Comparison of ENCODE assay signal across 27 cellular contexts in the genomic region with DNA sequence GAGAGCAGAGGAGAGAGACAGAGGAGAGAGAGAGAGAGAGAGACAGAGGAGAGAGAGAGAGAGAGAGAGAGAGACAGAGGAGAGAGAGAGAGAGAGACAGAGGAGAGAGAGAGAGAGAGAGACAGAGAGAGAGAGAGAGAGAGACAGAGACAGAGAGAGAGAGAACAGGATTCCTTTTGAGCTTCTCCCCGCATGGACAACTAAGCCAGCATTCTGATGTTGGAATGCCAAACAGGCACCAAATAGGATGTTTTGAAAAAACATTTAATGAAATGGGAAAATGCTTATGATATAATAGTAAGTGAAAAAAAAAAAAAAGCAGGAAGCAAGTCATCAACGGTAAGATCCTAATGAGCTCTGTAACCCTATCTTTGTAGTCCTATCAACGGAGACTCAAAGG.
DNase-seq lines count a peak whose midpoint lies in the region; ATAC-seq lines count a peak whose summit lies in the region.
"Had no signal": no experiment of that assay in that cellular context is flagged by ENCODE, and none has a peak within 500 bp of the region (broad histone marks: within the 10 kb centered on the region; RNA-seq: fewer than 3 reads in every experiment).

No MANE protein-coding gene starts in this region.

- H3K4me1 ChIP-seq in CD4-positive, CD25-positive, alpha-beta regulatory T cell (ENCODE audit: control insufficient read depth, insufficient read depth, low read length, poor library complexity, severe bottlenecking), result peaks cover 92% of the 10 kb centered on the region
- H3K4me1 ChIP-seq in CD8-positive, alpha-beta memory T cell (ENCODE audit: insufficient read depth, low read length), result peaks cover 92% of the 10 kb centered on the region
- H3K4me1 ChIP-seq in mesendoderm (ENCODE audit: control insufficient read depth, low read depth, low read length), result no peaks in the 10 kb centered on the region
- H3K4me1 ChIP-seq: esophagus muscularis mucosa, prostate gland, transverse colon had no signal

- no CpG with 5 or more reads among the region's 3 CpGs for WGBS in mesendoderm (ENCODE audit: extremely low coverage, insufficient coverage, low lambda C conversion rate)

- no peak overlapping the region for H2AK5ac ChIP-seq in mesendoderm (ENCODE audit: low read length)

- H3K4me1 Mint-ChIP-seq in CD4-positive, CD25-positive, alpha-beta regulatory T cell, result peaks cover 18 to 89% (median 52%) of the 10 kb centered on the region in 4 donors
- H3K4me1 Mint-ChIP-seq in CD8-positive, alpha-beta memory T cell, result peaks cover 78 to 94% (median 93%) of the 10 kb centered on the region in 3 donors
- H3K4me1 Mint-ChIP-seq in activated T-helper 17 cell treated with anti-CD3 and anti-CD28 coated beads, Interleukin-2, amount 50 U/mL, for 72 hours, result peaks cover 50% of the 10 kb centered on the region

- H3K27ac Mint-ChIP-seq in CD4-positive, CD25-positive, alpha-beta regulatory T cell, result peak overlapping the region; percentile 36 to 82 (median 82)
- H3K27ac Mint-ChIP-seq in CD8-positive, alpha-beta memory T cell, result peak overlapping the region in 6 of 8 donors; percentile 3 to 97 (median 69)
- peak overlapping the region; percentile 35 for H3K27ac Mint-ChIP-seq in activated T-helper 17 cell treated with anti-CD3 and anti-CD28 coated beads, Interleukin-2, amount 50 U/mL, for 72 hours
- H3K27ac Mint-ChIP-seq: GM23338 had no signal

- H3K79me1 ChIP-seq in mesendoderm (ENCODE audit: low read length), result no peaks in the 10 kb centered on the region

- H3K27ac ChIP-seq in CD4-positive, CD25-positive, alpha-beta regulatory T cell (ENCODE audit: insufficient read depth, low read length, poor library complexity, severe bottlenecking), result peak overlapping the region; percentile 48
- H3K27ac ChIP-seq in CD8-positive, alpha-beta memory T cell (ENCODE audit: low read depth, low read length), result no peak overlapping the region
- no peak overlapping the region for H3K27ac ChIP-seq in mesendoderm (ENCODE audit: low read depth, low read length)
- H3K27ac ChIP-seq: esophagus muscularis mucosa, heart left ventricle, prostate gland, transverse colon had no signal

- no peak overlapping the region for H3K4me3 Mint-ChIP-seq in CD4-positive, CD25-positive, alpha-beta regulatory T cell
- peak overlapping the region in 4 of 7 donors; percentile 6 to 69 (median 58) for H3K4me3 Mint-ChIP-seq in CD8-positive, alpha-beta memory T cell
- H3K4me3 Mint-ChIP-seq in activated T-helper 17 cell treated with anti-CD3 and anti-CD28 coated beads, Interleukin-2, amount 50 U/mL, for 72 hours, result no peak overlapping the region
- H3K4me3 Mint-ChIP-seq: CD14-positive monocyte, GM23338, naive B cell had no signal

- no peak overlapping the region for H3K4me3 ChIP-seq in CD4-positive, CD25-positive, alpha-beta regulatory T cell (ENCODE audit: low read depth, low read length)
- H3K4me3 ChIP-seq in CD8-positive, alpha-beta memory T cell (ENCODE audit: low read length), result no peak overlapping the region
- H3K4me3 ChIP-seq in mesendoderm (ENCODE audit: low read length), result no peak overlapping the region
- H3K4me3 ChIP-seq: esophagus muscularis mucosa, GM23338, heart left ventricle, prostate gland, transverse colon had no signal

- H3K27me3 Mint-ChIP-seq in CD4-positive, CD25-positive, alpha-beta regulatory T cell, result no peaks in the 10 kb centered on the region
- H3K27me3 Mint-ChIP-seq in CD8-positive, alpha-beta memory T cell, result no peaks in the 10 kb centered on the region
- H3K27me3 Mint-ChIP-seq in activated T-helper 17 cell treated with anti-CD3 and anti-CD28 coated beads, Interleukin-2, amount 50 U/mL, for 72 hours, result no peaks in the 10 kb centered on the region

- DNase-seq in CD4-positive, CD25-positive, alpha-beta regulatory T cell, result no peak
- no peak for DNase-seq in CD8-positive, alpha-beta memory T cell
- DNase-seq in mesendoderm, result no peak
- DNase-seq in Ammon's horn (ENCODE audit: low spot score), result no peak
- no peak for DNase-seq in NCI-H1105 (lab: John Stamatoyannopoulos, UW)
- DNase-seq in activated CD4-positive, alpha-beta T cell treated with anti-CD3 and anti-CD28 coated beads for 4 hours, result no peak
- DNase-seq: activated CD4-positive, alpha-beta T cell treated with anti-CD3 and anti-CD28 coated beads, Interleukin-2, amount 50 U/mL, for 48 hours; activated CD4-positive, CD25-positive, alpha-beta regulatory T cell; activated effector memory CD4-positive, alpha-beta T cell treated with Interleukin-2 at 50 U/mL for 16 hours; foreskin melanocyte; kidney; midbrain; naive B cell; NCI-H1092; NCI-H187; NCI-H446 treated with DMSO at 0.1 percent for 48 hours; NCI-H82; occipital lobe; SHP77 treated with DMSO at 0.1 percent for 48 hours; stimulated activated CD4-positive, alpha-beta T cell treated with anti-CD3 and anti-CD28 coated beads, Interleukin-4, amount 100 ng/mL, for 24 hours; transverse colon had no signal

- H3K27me3 ChIP-seq in CD4-positive, CD25-positive, alpha-beta regulatory T cell (ENCODE audit: control insufficient read depth, insufficient read depth, low read length), result no peaks in the 10 kb centered on the region
- no peaks in the 10 kb centered on the region for H3K27me3 ChIP-seq in CD8-positive, alpha-beta memory T cell (ENCODE audit: insufficient read depth, low read length, poor library complexity, severe bottlenecking)
- H3K27me3 ChIP-seq in mesendoderm (ENCODE audit: insufficient read depth, low read length, poor library complexity), result no peaks in the 10 kb centered on the region
- H3K27me3 ChIP-seq: esophagus muscularis mucosa, heart left ventricle, transverse colon had no signal

- no peak overlapping the region for H2BK120ac ChIP-seq in mesendoderm (ENCODE audit: low read depth, low read length)

- H3K79me2 ChIP-seq in mesendoderm (ENCODE audit: control insufficient read depth, insufficient read depth, low read length), result no peaks in the 10 kb centered on the region

- H3K9me3 Mint-ChIP-seq in CD4-positive, CD25-positive, alpha-beta regulatory T cell, result no peaks in the 10 kb centered on the region
- H3K9me3 Mint-ChIP-seq in CD8-positive, alpha-beta memory T cell, result no peaks in the 10 kb centered on the region
- no peaks in the 10 kb centered on the region for H3K9me3 Mint-ChIP-seq in activated T-helper 17 cell treated with anti-CD3 and anti-CD28 coated beads, Interleukin-2, amount 50 U/mL, for 72 hours
- H3K9me3 Mint-ChIP-seq: GM23338, naive B cell had no signal

- no peaks in the 10 kb centered on the region for H3K36me3 Mint-ChIP-seq in CD4-positive, CD25-positive, alpha-beta regulatory T cell
- peaks cover 0 to 2% (median 0%) of the 10 kb centered on the region in 3 donors for H3K36me3 Mint-ChIP-seq in CD8-positive, alpha-beta memory T cell
- H3K36me3 Mint-ChIP-seq in activated T-helper 17 cell treated with anti-CD3 and anti-CD28 coated beads, Interleukin-2, amount 50 U/mL, for 72 hours (ENCODE audit: low read depth), result no peaks in the 10 kb centered on the region

- no peaks in the 10 kb centered on the region for H3K36me3 ChIP-seq in CD4-positive, CD25-positive, alpha-beta regulatory T cell (ENCODE audit: control insufficient read depth, insufficient read depth, low read length)
- no peaks in the 10 kb centered on the region for H3K36me3 ChIP-seq in CD8-positive, alpha-beta memory T cell (ENCODE audit: insufficient read depth, low read length)
- H3K36me3 ChIP-seq in mesendoderm (ENCODE audit: control insufficient read depth, insufficient read depth, low read length), result no peaks in the 10 kb centered on the region
- H3K36me3 ChIP-seq: heart left ventricle, prostate gland, transverse colon had no signal

- no peak overlapping the region for H3K23ac ChIP-seq in mesendoderm (ENCODE audit: low read length)

- CTCF ChIA-PET in CD8-positive, alpha-beta memory T cell (lab: Charles Lee), result interaction anchor here (0.7 to 1.1 kb wide), 3 partner anchors 22 to 56 kb away, joined by 3 read pairs; no protein-coding TSS in a partner anchor

- no peak for ATAC-seq in CD4-positive, CD25-positive, alpha-beta regulatory T cell (ENCODE audit: low read depth in 2 of 2)
- no peak for ATAC-seq in activated T-helper 17 cell treated with anti-CD3 and anti-CD28 coated beads, Interleukin-2, amount 50 U/mL, for 72 hours (replicated peaks)
- ATAC-seq: GM23338 had no signal

- no peak overlapping the region for H3K4ac ChIP-seq in mesendoderm (ENCODE audit: low read depth, low read length)

- no peak overlapping the region for H2BK5ac ChIP-seq in mesendoderm (ENCODE audit: low read length)

- H3K18ac ChIP-seq in mesendoderm (ENCODE audit: low read length), result no peak overlapping the region

- no peak overlapping the region for H3K4me2 ChIP-seq in mesendoderm (ENCODE audit: low read length)
- H3K4me2 ChIP-seq: GM23338 had no signal

- peak overlapping the region; percentile 0 for H3K56ac ChIP-seq in mesendoderm (ENCODE audit: low read length)

- POLR2A ChIA-PET in CD8-positive, alpha-beta memory T cell (lab: Charles Lee), result interaction anchor here (0.7 to 0.9 kb wide), 3 partner anchors 49 to 106 kb away, joined by 3 to 5 read pairs (median 4); no protein-coding TSS in a partner anchor

- H2BK15ac ChIP-seq in mesendoderm (replicated peaks; ENCODE audit: low read depth), result no peak overlapping the region

- H4K5ac ChIP-seq in mesendoderm (ENCODE audit: low read length), result no peak overlapping the region

- no peak overlapping the region for H3K9ac ChIP-seq in mesendoderm (ENCODE audit: low read length)

- no peaks in the 10 kb centered on the region for H3K9me3 ChIP-seq in CD4-positive, CD25-positive, alpha-beta regulatory T cell (ENCODE audit: control insufficient read depth in 2 of 2, low read length in 2 of 2)
- no peaks in the 10 kb centered on the region for H3K9me3 ChIP-seq in CD8-positive, alpha-beta memory T cell (ENCODE audit: low read length)
- H3K9me3 ChIP-seq: esophagus muscularis mucosa, heart left ventricle, prostate gland, transverse colon had no signal

- no peak overlapping the region for H4K8ac ChIP-seq in mesendoderm (ENCODE audit: low read depth, low read length)

Comparison
In these comparisons a context has a peak if more than half of its experiments do, and no peak if none do; other contexts are left out.
1. H3K4me3 Mint-ChIP-seq: peak in CD8-positive, alpha-beta memory T cell (4 of 7); none in CD4-positive, CD25-positive, alpha-beta regulatory T cell (0 of 4) and activated T-helper 17 cell treated with anti-CD3 and anti-CD28 coated beads, Interleukin-2, amount 50 U/mL, for 72 hours (single experiment).
2. Peak in every context shown above with its lines, with median percentiles within 50 percentile points of each other: H3K27ac Mint-ChIP-seq.